25 cellular contexts compared by ENCODE assay signal in the genomic region with DNA sequence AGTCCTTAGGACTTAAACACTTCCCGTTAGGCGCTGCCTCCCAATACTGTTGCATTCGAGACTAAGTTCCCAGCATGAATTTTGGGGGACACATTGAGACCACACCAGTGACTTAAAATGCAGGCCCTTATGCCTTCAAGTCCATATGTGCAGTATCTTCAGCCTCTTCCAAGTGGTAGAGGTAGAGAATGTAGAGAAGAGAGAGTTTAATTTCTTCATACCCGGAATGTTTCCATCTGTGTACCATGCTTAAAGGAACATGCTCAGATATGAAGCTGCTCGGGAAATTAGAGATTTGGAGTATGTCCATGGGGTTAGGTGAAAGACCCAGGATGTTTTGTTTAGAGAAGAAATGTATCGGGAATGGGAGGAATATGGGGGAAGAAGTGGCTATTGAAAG.
"Had no signal": no experiment of that assay in that cellular context is flagged by ENCODE, and none has a peak within 500 bp of the region (broad histone marks: within the 10 kb centered on the region; RNA-seq: fewer than 3 reads in every experiment).

No MANE protein-coding gene starts in this region.

- H3K79me2 ChIP-seq: hepatocyte had no signal

- H2AFZ ChIP-seq: hepatocyte had no signal

- H3K4me1 Mint-ChIP-seq: naive thymus-derived CD8-positive, alpha-beta T cell; nephron progenitor cell; stimulated activated effector memory CD8-positive, alpha-beta T cell treated with anti-CD3 and anti-CD28 coated beads, Interleukin-12 subunit alpha, Interleukin-12 subunit beta, amount 100 ng/mL, for 72 hours had no signal

- H3K4me2 ChIP-seq: hepatocyte had no signal

- FAIRE-seq: kidney had no signal

- H3K27me3 Mint-ChIP-seq: naive thymus-derived CD8-positive, alpha-beta T cell; type B pancreatic cell had no signal

- ATAC-seq: esophagus mucosa; foreskin keratinocyte; gastroesophageal sphincter; heart left ventricle; left lung; naive thymus-derived CD8-positive, alpha-beta T cell; sciatic nerve; stimulated activated effector memory CD8-positive, alpha-beta T cell treated with anti-CD3 and anti-CD28 coated beads, Interleukin-12 subunit alpha, Interleukin-12 subunit beta, amount 100 ng/mL, for 72 hours had no signal

- H3K4me1 ChIP-seq: foreskin keratinocyte, gastroesophageal sphincter, heart left ventricle, left lung, prostate gland, right atrium auricular region, stomach, thyroid gland had no signal

- H3K27ac ChIP-seq: coronary artery, foreskin keratinocyte, gastroesophageal sphincter, heart left ventricle, hepatocyte, left lung, prostate gland, right atrium auricular region, stomach, thyroid gland had no signal

- H3K27ac Mint-ChIP-seq: nephron progenitor cell; stimulated activated effector memory CD8-positive, alpha-beta T cell treated with anti-CD3 and anti-CD28 coated beads, Interleukin-12 subunit alpha, Interleukin-12 subunit beta, amount 100 ng/mL, for 72 hours; type B pancreatic cell had no signal

- H3K4me3 ChIP-seq: coronary artery, gastroesophageal sphincter, heart left ventricle, hepatocyte, left lung, prostate gland, right atrium auricular region, stomach, thyroid gland had no signal

- H3K9me3 Mint-ChIP-seq: naive thymus-derived CD8-positive, alpha-beta T cell; nephron progenitor cell; stimulated activated effector memory CD8-positive, alpha-beta T cell treated with anti-CD3 and anti-CD28 coated beads, Interleukin-12 subunit alpha, Interleukin-12 subunit beta, amount 100 ng/mL, for 72 hours; type B pancreatic cell had no signal

- H3K9me3 ChIP-seq: gastroesophageal sphincter, heart left ventricle, left lung, prostate gland, right atrium auricular region, stomach, thyroid gland had no signal

- H3K4me3 Mint-ChIP-seq: naive thymus-derived CD8-positive, alpha-beta T cell; nephron progenitor cell; stimulated activated effector memory CD8-positive, alpha-beta T cell treated with anti-CD3 and anti-CD28 coated beads, Interleukin-12 subunit alpha, Interleukin-12 subunit beta, amount 100 ng/mL, for 72 hours; type B pancreatic cell had no signal

- H3K27me3 ChIP-seq: foreskin keratinocyte, gastroesophageal sphincter, heart left ventricle, hepatocyte, left lung, right atrium auricular region, stomach, thyroid gland had no signal

- H3K36me3 ChIP-seq: prostate gland had no signal

- DNase-seq: effector CD4-positive, alpha-beta T cell; foreskin keratinocyte; heart left ventricle; kidney; left lung; mammary epithelial cell; mesendoderm; midbrain; naive thymus-derived CD8-positive, alpha-beta T cell; nephron progenitor cell; nucleus accumbens; stimulated activated CD4-positive, alpha-beta T cell treated with anti-CD3 and anti-CD28 coated beads, Interleukin-2, amount 100 ng/mL, for 24 hours; stimulated activated CD4-positive, alpha-beta T cell treated with anti-CD3 and anti-CD28 coated beads, Interleukin-4, amount 100 ng/mL, for 24 hours; stimulated activated naive CD4-positive, alpha-beta T cell treated with Interleukin-2 at 50 U/mL for 16 hours; stomach; thyroid gland had no signal
